1 cellular context compared by ENCODE assay signal in genomic region chr2:218332920-218333645, GRCh38.
A peak's percentile ranks its signal among the peaks of the same experiment; 100 is the strongest.
TF ChIP-seq lines count a peak whose summit lies in the region.

No MANE protein-coding gene starts in this region.

TF ChIP-seq in IMR-90, 13 proteins besides CTCF, POLR2A, EP300 and RAD21 (continued from another document):
- TF ChIP-seq MAZ (IDR thresholded peaks at IDR 0.05; ENCODE audit: borderline replicate concordance, low read depth, low read length) (no peak), ELK1 (IDR thresholded peaks at IDR 0.05; ENCODE audit: borderline replicate concordance, low read depth, low read length) (no peak), MAFK (IDR thresholded peaks at IDR 0.05; ENCODE audit: low read depth, low read length) (0 out of 2 replicates have a peak, but pooled peaks have one; percentile 2), RFX5 (IDR thresholded peaks at IDR 0.05; ENCODE audit: low read depth, low read length) (no peak)
